ENCODE assay signal across 10 cellular contexts in genomic region chr5:156326718-156327259, GRCh38. TPM values are rescaled to one million over a fixed set of nuclear protein-coding genes. Genes with fewer than 3 reads are reported as not detected.
DNase-seq lines count a peak whose midpoint lies in the region; ATAC-seq and TF ChIP-seq lines count a peak whose summit lies in the region.
"Had no signal": no experiment of that assay in that cellular context is flagged by ENCODE, and none has a peak within 500 bp of the region (broad histone marks: within the 10 kb centered on the region; RNA-seq: fewer than 3 reads in every experiment).

Gene SGCD (plus strand): TSS chr5:156327164.

- TF ChIP-seq POLR2A in heart left ventricle (IDR thresholded peaks at IDR 0.05): peak in 1 of 2 donors; percentile 59

- H3K4me3 ChIP-seq in heart left ventricle: peak within 1 kb of the TSS; percentile 3 to 71 (median 56)

- no peaks in the 10 kb centered on the region for H3K9me3 ChIP-seq in heart left ventricle

- TF ChIP-seq CTCF in heart left ventricle (IDR thresholded peaks at IDR 0.05): peak in 1 of 12 donors; percentile 21

- intact Hi-C loops in heart left ventricle (cut with DNase I) (loop anchor here in 5 of 10 donors (2.0 to 10.0 kb wide), 10 partner anchors 54 to 594 kb away; no protein-coding TSS in a partner anchor), posterior vena cava (cut with DNase I) (no loop called here)

- H3K27me3 ChIP-seq in heart left ventricle: no peaks in the 10 kb centered on the region

- ATAC-seq in heart left ventricle (peak; percentile 83 to 93 (median 90)), HG02759 (IDR thresholded peaks at IDR 0.05; ENCODE audit: unreplicated experiment) (no peak)

- H3K36me3 ChIP-seq in heart left ventricle: peaks cover 0 to 13% (median 0%) of the 10 kb centered on the region in 9 donors

- H3K27ac ChIP-seq in angular gyrus (ENCODE audit: low read depth, low read length) (peak within 1 kb of the TSS; percentile 41), heart left ventricle (peak within 1 kb of the TSS; percentile 55 to 90 (median 78))

- peak in 13 of 14 donors; percentile 6 to 87 (median 56) for DNase-seq in C1 segment of cervical spinal cord (lab: John Stamatoyannopoulos, UW)
- DNase-seq in heart left ventricle: peak; percentile 70 to 88 (median 82)
- peak; percentile 93 for DNase-seq in posterior vena cava (ENCODE audit: low spot score)
- no peak for DNase-seq in 8988T
- DNase-seq in COLO668 (lab: John Stamatoyannopoulos, UW; ENCODE audit: unreplicated experiment): no peak
- no peak for DNase-seq in DMS153 treated with DMSO at 0.1 percent for 48 hours (lab: John Stamatoyannopoulos, UW; ENCODE audit: unreplicated experiment)
- DNase-seq: GF-D8 had no signal

- 5 to 10% (median 8%) methylated on average over 18 of the region's 18 CpGs for WGBS in heart left ventricle, 4 donors

- peaks cover 0 to 40% (median 9%) of the 10 kb centered on the region in 12 donors for H3K4me1 ChIP-seq in heart left ventricle

RNA-seq across cellular contexts. Expression of gene SGCD, which starts in this region (rescaled TPM):
- 100 to 1,000 TPM in 3 of 9 donors, 10 to 100 TPM in 6; 59.3 to 150 (median 90.3) TPM for total RNA-seq in heart left ventricle
- 10 to 100 TPM; 17.4 to 22.6 TPM for polyA plus RNA-seq in heart left ventricle
- 10 to 100 TPM; 31.2 to 56.3 TPM for total RNA-seq in posterior vena cava
- polyA plus RNA-seq: IgD-negative memory B cell had no signal

Comparison
In these comparisons a context has a peak if more than half of its experiments do, and no peak if none do; other contexts are left out.
1. DNase-seq: peak in C1 segment of cervical spinal cord (13 of 14), heart left ventricle (5 of 5) and posterior vena cava (single experiment); none in 8988T (single experiment), COLO668 (single experiment) and DMS153 treated with DMSO at 0.1 percent for 48 hours (single experiment).